12 cellular contexts compared by ENCODE assay signal in genomic region chr22:23431337-23432072, GRCh38.
A peak's percentile ranks its signal among the peaks of the same experiment; 100 is the strongest.
DNase-seq lines count a peak whose midpoint lies in the region; ATAC-seq, FAIRE-seq and TF ChIP-seq lines count a peak whose summit lies in the region.
"Had no signal": no experiment of that assay in that cellular context is flagged by ENCODE, and none has a peak within 500 bp of the region (broad histone marks: within the 10 kb centered on the region; RNA-seq: fewer than 3 reads in every experiment).

No MANE protein-coding gene starts in this region.

- FAIRE-seq in GM12892 (lab: Jason Lieb, UNC), result no peak

- H3K9me3 ChIP-seq in HUES48 (ENCODE audit: control insufficient read depth, insufficient read depth, low read length), result no peaks in the 10 kb centered on the region
- no peaks in the 10 kb centered on the region for H3K9me3 ChIP-seq in adrenal gland (replicated peaks in 1 of 3)
- H3K9me3 ChIP-seq: thyroid gland had no signal

- H3K4me1 ChIP-seq in HUES48 (ENCODE audit: control insufficient read depth, insufficient read depth, low read length), result no peaks in the 10 kb centered on the region
- H3K4me1 ChIP-seq in adrenal gland (replicated peaks in 1 of 2), result no peaks in the 10 kb centered on the region

- TF ChIP-seq CTCF in adrenal gland (IDR thresholded peaks at IDR 0.05) (no peak), lower leg skin (IDR thresholded peaks at IDR 0.05) (no peak)

- H3K4me3 ChIP-seq in HUES48 (ENCODE audit: low read depth, low read length), result no peak overlapping the region
- H3K4me3 ChIP-seq in adrenal gland, result no peak overlapping the region
- H3K4me3 ChIP-seq in lower leg skin (ENCODE audit: low read depth, poor library complexity, severe bottlenecking), result no peak overlapping the region
- H3K4me3 ChIP-seq: body of pancreas, thyroid gland had no signal

- H3K9ac ChIP-seq in HUES48 (ENCODE audit: low read depth, low read length), result no peak overlapping the region

- ATAC-seq in GM19351 (IDR thresholded peaks at IDR 0.05; ENCODE audit: unreplicated experiment), result no peak
- ATAC-seq: activated T-cell treated with anti-CD3 and anti-CD28 coated beads, Interleukin-2, amount 50 U/mL, for 4 hours; body of pancreas had no signal

- H3K27ac ChIP-seq in HUES48 (ENCODE audit: low read depth, low read length), result peak overlapping the region; percentile 28
- no peak overlapping the region for H3K27ac ChIP-seq in adrenal gland
- H3K27ac ChIP-seq: body of pancreas, epithelial cell of prostate, thyroid gland had no signal

- H3K36me3 ChIP-seq in HUES48 (ENCODE audit: control insufficient read depth, insufficient read depth, low read length), result no peaks in the 10 kb centered on the region
- no peaks in the 10 kb centered on the region for H3K36me3 ChIP-seq in adrenal gland (replicated peaks in 1 of 2)
- H3K36me3 ChIP-seq: thyroid gland had no signal

- WGBS in adrenal gland, 4 donors, result 66 to 82% (median 76%) methylated on average over 14 to 20 of the region's 20 CpGs
- 68 to 69% methylated on average over 20 of the region's 20 CpGs for WGBS in lower leg skin, 2 donors

- intact Hi-C loops in adrenal gland (cut with DNase I) (no loop called here), lower leg skin (cut with DNase I; ENCODE audit: low total_unique reads) (no loop called here)

- peak in 4 of 7 donors; percentile 32 to 56 (median 49) for DNase-seq in adrenal gland
- DNase-seq in iPS-NIHi11 (ENCODE audit: low spot score), result peak; percentile 54
- peak; percentile 57 for DNase-seq in retina
- no peak for DNase-seq in GM12892 (ENCODE audit: insufficient read length)
- DNase-seq in lower leg skin (ENCODE audit: low spot score in 2 of 2), result no peak
- DNase-seq: activated T-cell treated with anti-CD3 and anti-CD28 coated beads, Interleukin-2, amount 50 U/mL, for 4 hours; NCI-H1105 treated with DMSO at 0.1 percent for 48 hours; thyroid gland had no signal

- no peak for TF ChIP-seq POLR2A in adrenal gland (IDR thresholded peaks at IDR 0.05)
- no peak for TF ChIP-seq POLR2A in GM12892 (IDR thresholded peaks at IDR 0.05; ENCODE audit: low read depth, low read length)
- no peak for TF ChIP-seq POLR2A in lower leg skin (IDR thresholded peaks at IDR 0.05)

- H3K27me3 ChIP-seq in HUES48 (ENCODE audit: control insufficient read depth, insufficient read depth, low read length), result no peaks in the 10 kb centered on the region; the same call in 1 of the 2 replicates
- H3K27me3 ChIP-seq in adrenal gland, result no peaks in the 10 kb centered on the region
- H3K27me3 ChIP-seq: body of pancreas, thyroid gland had no signal

Comparison
In these comparisons a context has a peak if more than half of its experiments do, and no peak if none do; other contexts are left out.
1. DNase-seq: peak in adrenal gland (4 of 7), iPS-NIHi11 (single experiment) and retina (single experiment); none in GM12892 (single experiment) and lower leg skin (0 of 2).